Comparison of ENCODE assay signal across 18 cellular contexts in the genomic region with DNA sequence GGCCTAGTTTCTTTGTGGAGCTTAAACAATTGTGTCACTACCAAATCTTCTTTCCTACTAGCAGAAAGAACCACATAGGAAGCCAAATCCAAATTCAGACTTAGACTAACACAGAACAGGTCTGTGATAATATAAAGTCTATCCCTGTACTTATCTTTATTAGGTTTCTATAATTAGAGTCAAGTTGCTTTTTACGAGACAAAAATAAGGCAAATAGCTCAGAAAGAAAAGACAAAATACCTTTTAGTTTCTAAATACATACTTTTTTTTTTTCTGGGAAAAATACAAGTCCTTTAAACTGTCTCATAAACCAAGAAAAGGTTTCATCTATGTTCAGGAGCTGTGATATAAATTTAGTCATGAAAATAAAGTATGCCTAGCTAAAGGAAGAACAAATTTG.
A peak's percentile ranks its signal among the peaks of the same experiment; 100 is the strongest.
DNase-seq lines count a peak whose midpoint lies in the region; ATAC-seq and TF ChIP-seq lines count a peak whose summit lies in the region.
"Had no signal": no experiment of that assay in that cellular context is flagged by ENCODE, and none has a peak within 500 bp of the region (broad histone marks: within the 10 kb centered on the region; RNA-seq: fewer than 3 reads in every experiment).

No MANE protein-coding gene starts in this region.

- no peaks in the 10 kb centered on the region for H3K9me3 Mint-ChIP-seq in CD4-positive, alpha-beta T cell

- no peak for TF ChIP-seq CTCF in heart left ventricle (IDR thresholded peaks at IDR 0.05)
- TF ChIP-seq CTCF in CD4-positive, alpha-beta T cell (IDR thresholded peaks at IDR 0.05) = no peak

- H3K27ac Mint-ChIP-seq in CD4-positive, alpha-beta T cell = no peak overlapping the region

- DNase-seq in heart left ventricle (no peak), right cardiac atrium (no peak), substantia nigra (lab: John Stamatoyannopoulos, UW) (no peak), NCI-H1105 treated with DMSO at 0.1 percent for 48 hours (lab: John Stamatoyannopoulos, UW) (no peak)
- no peak for DNase-seq in CD4-positive, alpha-beta T cell
- DNase-seq: C1 segment of cervical spinal cord, GF-D8, GOT3, NCI-H1417, NCI-H187 treated with DMSO at 0.1 percent for 48 hours, NCI-H345, NCI-H526, SHP77 treated with DMSO at 0.1 percent for 48 hours had no signal

- no peak for ATAC-seq in heart left ventricle
- ATAC-seq in right cardiac atrium = no peak
- ATAC-seq in HG02588 (IDR thresholded peaks at IDR 0.05; ENCODE audit: unreplicated experiment) = no peak
- ATAC-seq in CD4-positive, alpha-beta T cell (ENCODE audit: poor library complexity) = no peak
- ATAC-seq: A549 had no signal

- H3K9me3 ChIP-seq in heart left ventricle (no peaks in the 10 kb centered on the region), right cardiac atrium (ENCODE audit: control insufficient read depth, low read length) (no peaks in the 10 kb centered on the region)
- no peaks in the 10 kb centered on the region for H3K9me3 ChIP-seq in CD4-positive, alpha-beta T cell (ENCODE audit: control insufficient read depth, low read length)
- H3K9me3 ChIP-seq: A549 had no signal

- peaks cover 4% of the 10 kb centered on the region for H3K27me3 Mint-ChIP-seq in CD4-positive, alpha-beta T cell

- intact Hi-C loops in heart left ventricle (cut with DNase I) = loop anchor here in 2 of 10 donors (10.0 kb wide), 2 partner anchors 48 to 148 kb away; a partner anchor contains a TSS
- intact Hi-C loops in right cardiac atrium (cut with DNase I) = loop anchor here in 1 of 4 donors (2.0 kb wide), 1 partner anchor 14 kb away; no protein-coding TSS in a partner anchor
- intact Hi-C loops in CD4-positive, alpha-beta T cell (cut with DNase I, micrococcal nuclease) = no loop called here

- POLR2A ChIA-PET in CD4-positive, alpha-beta T cell (lab: Charles Lee) = no interaction called here

- H3K36me3 Mint-ChIP-seq in CD4-positive, alpha-beta T cell (ENCODE audit: low read depth) = no peaks in the 10 kb centered on the region

- 46 to 66% (median 55%) methylated on average over 1 of the region's 1 CpG for WGBS in heart left ventricle, 4 donors
- WGBS in right cardiac atrium = 65% methylated on average over 1 of the region's 1 CpG

- no peak for TF ChIP-seq POLR2A in heart left ventricle (IDR thresholded peaks at IDR 0.05)

- peak overlapping the region in 7 of 12 donors; percentile 39 to 84 (median 80) for H3K27ac ChIP-seq in heart left ventricle
- H3K27ac ChIP-seq in right cardiac atrium (ENCODE audit: low read length) = no peak overlapping the region
- H3K27ac ChIP-seq in angular gyrus (ENCODE audit: low read depth, low read length) = peak overlapping the region; percentile 64
- H3K27ac ChIP-seq in layer of hippocampus (ENCODE audit: low read depth, low read length) = peak overlapping the region; percentile 54
- peak overlapping the region; percentile 26 for H3K27ac ChIP-seq in substantia nigra (ENCODE audit: low read depth, low read length, poor library complexity, severe bottlenecking)
- no peak overlapping the region for H3K27ac ChIP-seq in CD4-positive, alpha-beta T cell (ENCODE audit: low read depth, low read length)
- H3K27ac ChIP-seq: A549, HL-60 had no signal

- CTCF ChIA-PET in CD4-positive, alpha-beta T cell (lab: Charles Lee) = no interaction called here

- no peaks in the 10 kb centered on the region for H3K4me1 Mint-ChIP-seq in CD4-positive, alpha-beta T cell (ENCODE audit: low read depth)

- H3K27me3 ChIP-seq in heart left ventricle (no peaks in the 10 kb centered on the region), right cardiac atrium (ENCODE audit: control insufficient read depth, insufficient read depth) (no peaks in the 10 kb centered on the region), layer of hippocampus (ENCODE audit: control insufficient read depth, insufficient read depth, low read length) (no peaks in the 10 kb centered on the region)
- H3K27me3 ChIP-seq in CD4-positive, alpha-beta T cell (ENCODE audit: control insufficient read depth, insufficient read depth, low read length) = peaks cover 11% of the 10 kb centered on the region

- peaks cover 0 to 51% (median 6%) of the 10 kb centered on the region in 9 donors for H3K36me3 ChIP-seq in heart left ventricle

- no peak overlapping the region for H3K4me3 Mint-ChIP-seq in CD4-positive, alpha-beta T cell

- H3K4me3 ChIP-seq in heart left ventricle = no peak overlapping the region
- H3K4me3 ChIP-seq in right cardiac atrium (ENCODE audit: low read length) = no peak overlapping the region
- H3K4me3 ChIP-seq: A549 had no signal

- peaks cover 0 to 26% (median 14%) of the 10 kb centered on the region in 12 donors for H3K4me1 ChIP-seq in heart left ventricle
- H3K4me1 ChIP-seq in right cardiac atrium (ENCODE audit: control insufficient read depth, insufficient read depth, low read length) = no peaks in the 10 kb centered on the region

Comparison
In these comparisons a context has a peak if more than half of its experiments do, and no peak if none do; other contexts are left out.
1. H3K27ac ChIP-seq: peak in heart left ventricle (7 of 12), angular gyrus (single experiment), layer of hippocampus (single experiment) and substantia nigra (single experiment); none in right cardiac atrium (single experiment) and CD4-positive, alpha-beta T cell (single experiment).